12 cellular contexts compared by ENCODE assay signal in the genomic region with DNA sequence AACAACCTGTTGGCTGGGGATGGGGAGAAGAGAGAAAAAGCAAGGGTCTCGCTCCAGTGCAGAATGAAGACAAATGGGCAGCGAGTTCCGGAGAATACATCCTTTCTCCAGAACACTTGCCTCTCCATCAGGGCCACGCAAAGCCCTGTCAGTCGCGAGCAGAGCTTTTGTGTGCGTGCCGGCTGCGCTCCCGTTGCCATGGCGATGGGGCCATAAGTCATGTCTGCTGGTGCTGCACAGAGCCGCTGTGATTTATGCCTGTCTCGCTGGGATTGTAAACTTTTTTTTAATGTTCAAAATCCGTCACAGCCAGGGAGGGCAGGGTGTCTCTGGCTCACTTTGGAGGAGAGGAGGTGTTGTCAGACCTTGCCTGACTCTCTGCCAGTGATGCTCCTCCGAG.
DNase-seq lines count a peak whose midpoint lies in the region; ATAC-seq and TF ChIP-seq lines count a peak whose summit lies in the region.
"Had no signal": no experiment of that assay in that cellular context is flagged by ENCODE, and none has a peak within 500 bp of the region (broad histone marks: within the 10 kb centered on the region; RNA-seq: fewer than 3 reads in every experiment).

No MANE protein-coding gene starts in this region.

- H3K9me3 ChIP-seq in osteoblast (ENCODE audit: low read depth, low read length): no peaks in the 10 kb centered on the region

- no peak overlapping the region for H2AFZ ChIP-seq in osteoblast (ENCODE audit: low read length)

- CTCF ChIA-PET in HEK293T (lab: Yijun Ruan, JAX) (no interaction called here), WTC11 (lab: Charles Lee) (no interaction called here)

- no peak overlapping the region for H3K27ac ChIP-seq in osteoblast (ENCODE audit: low read depth, low read length)

- ATAC-seq in WTC11 (peak; percentile 50), GM18870 (IDR thresholded peaks at IDR 0.05; ENCODE audit: unreplicated experiment) (no peak), HG03045 (IDR thresholded peaks at IDR 0.05; ENCODE audit: unreplicated experiment) (no peak)
- ATAC-seq: left ventricle myocardium superior had no signal

- H3K36me3 ChIP-seq in osteoblast (ENCODE audit: insufficient read depth, low read length): no peaks in the 10 kb centered on the region

- H3K27me3 ChIP-seq in osteoblast (ENCODE audit: insufficient read depth, low read length): no peaks in the 10 kb centered on the region

- no peaks in the 10 kb centered on the region for H3K4me1 ChIP-seq in osteoblast (ENCODE audit: insufficient read depth, low read length)

- H3K4me1 Mint-ChIP-seq in WTC11: no peaks in the 10 kb centered on the region

- H3K4me2 ChIP-seq in osteoblast (ENCODE audit: insufficient read depth, low read length): no peak overlapping the region

- H3K4me3 ChIP-seq in osteoblast (ENCODE audit: insufficient read depth, low read length): no peak overlapping the region

- no peaks in the 10 kb centered on the region for H3K9me3 Mint-ChIP-seq in WTC11

- no peaks in the 10 kb centered on the region; the same call in 1 of the 2 replicates for H3K27me3 Mint-ChIP-seq in WTC11 (ENCODE audit: low read depth)

- H3K27ac Mint-ChIP-seq in WTC11: no peak overlapping the region

- no peaks in the 10 kb centered on the region for H3K79me2 ChIP-seq in osteoblast (ENCODE audit: insufficient read depth, low read length)

- DNase-seq in Daoy (ENCODE audit: low read depth) (peak; percentile 23), HEK293T (ENCODE audit: extremely low spot score) (peak; percentile 11), WTC11 (ENCODE audit: low spot score) (peak; percentile 38), midbrain (lab: John Stamatoyannopoulos, UW) (peak; percentile 27), NCI-H345 (lab: John Stamatoyannopoulos, UW) (no peak), osteoblast (ENCODE audit: insufficient read length, low spot score, missing footprints) (no peak)
- DNase-seq: DND-41, left ventricle myocardium superior, NCI-H446 treated with DMSO at 0.1 percent for 48 hours, T-helper 1 cell had no signal

- TF ChIP-seq CTCF in WTC11 (IDR thresholded peaks at IDR 0.05) (no peak), osteoblast (IDR thresholded peaks at IDR 0.05; ENCODE audit: extremely low read depth, low read depth, low read length) (no peak)

- H3K4me3 Mint-ChIP-seq in WTC11: no peak overlapping the region

- H4K20me1 ChIP-seq in osteoblast (ENCODE audit: insufficient read depth, low read length): no peaks in the 10 kb centered on the region

- POLR2A ChIA-PET in HEK293T (lab: Yijun Ruan, JAX) (no interaction called here), WTC11 (lab: Charles Lee) (no interaction called here)

- no peaks in the 10 kb centered on the region for H3K36me3 Mint-ChIP-seq in WTC11

TF ChIP-seq in HEK293T, 16 proteins besides CTCF, POLR2A, EP300 and RAD21:
- TF ChIP-seq ZNF384 (IDR thresholded peaks at IDR 0.05) (no peak), ARNT (IDR thresholded peaks at IDR 0.05) (no peak), PKNOX1 (IDR thresholded peaks at IDR 0.05) (peak; percentile 59), CTBP1 (IDR thresholded peaks at IDR 0.05; ENCODE audit: borderline replicate concordance) (no peak), SP1 (IDR thresholded peaks at IDR 0.05) (no peak)

TF ChIP-seq in WTC11, 78 proteins besides CTCF, POLR2A, EP300 and RAD21 (continues in another document):
- TF ChIP-seq SMAD4 (CRISPR knock-in tag; IDR thresholded peaks at IDR 0.05) (no peak), ATF6 (CRISPR knock-in tag; IDR thresholded peaks at IDR 0.05) (no peak), FOXK1 (CRISPR knock-in tag; IDR thresholded peaks at IDR 0.05) (no peak), JAZF1 (CRISPR knock-in tag; IDR thresholded peaks at IDR 0.05) (no peak), CBFB (CRISPR knock-in tag; IDR thresholded peaks at IDR 0.05; ENCODE audit: low read depth) (no peak), ZNF396 (CRISPR knock-in tag; IDR thresholded peaks at IDR 0.05; ENCODE audit: borderline replicate concordance) (no peak), E2F4 (CRISPR knock-in tag; IDR thresholded peaks at IDR 0.05; ENCODE audit: borderline replicate concordance, low read depth) (no peak), RELA (CRISPR knock-in tag; IDR thresholded peaks at IDR 0.05; ENCODE audit: borderline replicate concordance) (no peak), TEAD4 (CRISPR knock-in tag; IDR thresholded peaks at IDR 0.05) (no peak), ZNF423 (CRISPR knock-in tag; IDR thresholded peaks at IDR 0.05) (no peak), JUN (CRISPR knock-in tag; IDR thresholded peaks at IDR 0.05) (no peak), FOXP4 (CRISPR knock-in tag; IDR thresholded peaks at IDR 0.05) (no peak), MLX (CRISPR knock-in tag; IDR thresholded peaks at IDR 0.05) (no peak), ZNF532 (CRISPR knock-in tag; IDR thresholded peaks at IDR 0.05; ENCODE audit: borderline replicate concordance) (no peak)

Comparison
In these comparisons a context has a peak if more than half of its experiments do, and no peak if none do; other contexts are left out.
1. DNase-seq: peak in Daoy (single experiment), HEK293T (single experiment), WTC11 (single experiment) and midbrain (single experiment); none in NCI-H345 (single experiment) and osteoblast (single experiment).